Comparison of ENCODE assay signal across 8 cellular contexts in genomic region chr4:9659678-9660077, GRCh38.
DNase-seq lines count a peak whose midpoint lies in the region; ATAC-seq and TF ChIP-seq lines count a peak whose summit lies in the region.
"Not testable (repeated sequence)": the region's sequence is repeated elsewhere in the genome, so short reads cannot be mapped to it uniquely, and the experiment has no call there.

No MANE protein-coding gene starts in this region.

- peak; percentile 0 for DNase-seq in ACHN
- DNase-seq in NB4 (ENCODE audit: low read depth): peak; percentile 17
- peak; percentile 16 for DNase-seq in activated CD8-positive, alpha-beta T cell treated with anti-CD3 and anti-CD28 coated beads for 36 hours
- not testable (repeated sequence) for DNase-seq in chondrocyte (ENCODE audit: low spot score)
- peak in 1 of 5 donors; percentile 24 for DNase-seq in heart left ventricle
- DNase-seq in naive B cell: peak; percentile 5
- peak; percentile 2 for DNase-seq in stimulated activated CD4-positive, alpha-beta T cell treated with anti-CD3 and anti-CD28 coated beads, Interleukin-4, amount 100 ng/mL, for 1 hour

- not testable (repeated sequence) for H3K27ac Mint-ChIP-seq in activated CD8-positive, alpha-beta T cell treated with anti-CD3 and anti-CD28 coated beads for 36 hours; chondrocyte (ENCODE audit: unreplicated experiment); naive B cell

- intact Hi-C loops in activated CD8-positive, alpha-beta T cell treated with anti-CD3 and anti-CD28 coated beads for 36 hours (cut with micrococcal nuclease): loop anchor here (2.0 kb wide), 1 partner anchor 127 kb away; no protein-coding TSS in a partner anchor
- intact Hi-C loops in heart left ventricle (cut with DNase I): loop anchor here in 5 of 10 donors (5.0 to 10.0 kb wide), 2 partner anchors 125 to 127 kb away; no protein-coding TSS in a partner anchor

- H3K9me3 ChIP-seq in heart left ventricle: not testable (repeated sequence)

- H3K4me3 Mint-ChIP-seq in activated CD8-positive, alpha-beta T cell treated with anti-CD3 and anti-CD28 coated beads for 36 hours; chondrocyte (ENCODE audit: unreplicated experiment); naive B cell: not testable (repeated sequence)

- CTCF ChIA-PET in activated CD8-positive, alpha-beta T cell treated with anti-CD3 and anti-CD28 coated beads for 36 hours (lab: Charles Lee): interaction anchor here (0.7 to 1.1 kb wide), 2 partner anchors 127 kb away, joined by 4 to 5 read pairs; no protein-coding TSS in a partner anchor

- TF ChIP-seq POLR2A in NB4 (IDR thresholded peaks at IDR 0.05; ENCODE audit: extremely low read depth, insufficient read length); heart left ventricle (IDR thresholded peaks at IDR 0.05): not testable (repeated sequence)

- in situ Hi-C loops in ACHN (cut with HindIII; ENCODE audit: low pct_ligation_motif_present, low pct_unique_long_range_greater_than_20kb, low sequenced_read_pairs): not testable (repeated sequence)

- 14 to 17% (median 15%) methylated on average over 14 of the region's 14 CpGs for WGBS in heart left ventricle, 4 donors

- H3K27me3 Mint-ChIP-seq in activated CD8-positive, alpha-beta T cell treated with anti-CD3 and anti-CD28 coated beads for 36 hours; chondrocyte (ENCODE audit: low read depth); naive B cell: not testable (repeated sequence)

- not testable (repeated sequence) for H3K4me1 Mint-ChIP-seq in activated CD8-positive, alpha-beta T cell treated with anti-CD3 and anti-CD28 coated beads for 36 hours (ENCODE audit: low read depth); naive B cell
- H3K4me1 Mint-ChIP-seq in chondrocyte (ENCODE audit: low read depth): peaks cover 13% of the 10 kb centered on the region

- not testable (repeated sequence) for H3K27me3 ChIP-seq in heart left ventricle

- not testable (repeated sequence) for H3K4me3 ChIP-seq in NB4 (ENCODE audit: low read depth, low read length); heart left ventricle

- H3K9me3 Mint-ChIP-seq in activated CD8-positive, alpha-beta T cell treated with anti-CD3 and anti-CD28 coated beads for 36 hours; chondrocyte (ENCODE audit: low read depth); naive B cell: not testable (repeated sequence)

- not testable (repeated sequence) for H3K4me1 ChIP-seq in heart left ventricle

- H3K27ac ChIP-seq in heart left ventricle: not testable (repeated sequence)

- not testable (repeated sequence) for H3K36me3 ChIP-seq in heart left ventricle

- TF ChIP-seq CTCF in GM12872 (IDR thresholded peaks at IDR 0.05; ENCODE audit: insufficient read depth, low read depth, low read length): peak; percentile 46; the same call in 2 of the 3 replicates
- peak; percentile 42 for TF ChIP-seq CTCF in NB4 (IDR thresholded peaks at IDR 0.05; ENCODE audit: low read depth, low read length)
- peak; percentile 59 for TF ChIP-seq CTCF in activated CD8-positive, alpha-beta T cell treated with anti-CD3 and anti-CD28 coated beads for 36 hours (IDR thresholded peaks at IDR 0.05)
- peak; percentile 71 for TF ChIP-seq CTCF in chondrocyte (IDR thresholded peaks at IDR 0.05)
- TF ChIP-seq CTCF in heart left ventricle (IDR thresholded peaks at IDR 0.05): peak; percentile 40 to 61 (median 56)

- not testable (repeated sequence) for H3K36me3 Mint-ChIP-seq in activated CD8-positive, alpha-beta T cell treated with anti-CD3 and anti-CD28 coated beads for 36 hours (ENCODE audit: low read depth); chondrocyte (ENCODE audit: low read depth); naive B cell

- POLR2A ChIA-PET in activated CD8-positive, alpha-beta T cell treated with anti-CD3 and anti-CD28 coated beads for 36 hours (lab: Charles Lee): not testable (repeated sequence)

- not testable (repeated sequence) for ATAC-seq in activated CD8-positive, alpha-beta T cell treated with anti-CD3 and anti-CD28 coated beads for 36 hours; heart left ventricle; naive B cell (ENCODE audit: low read depth in 2 of 2)
